ENCODE assay signal across 2 cellular contexts in the genomic region with DNA sequence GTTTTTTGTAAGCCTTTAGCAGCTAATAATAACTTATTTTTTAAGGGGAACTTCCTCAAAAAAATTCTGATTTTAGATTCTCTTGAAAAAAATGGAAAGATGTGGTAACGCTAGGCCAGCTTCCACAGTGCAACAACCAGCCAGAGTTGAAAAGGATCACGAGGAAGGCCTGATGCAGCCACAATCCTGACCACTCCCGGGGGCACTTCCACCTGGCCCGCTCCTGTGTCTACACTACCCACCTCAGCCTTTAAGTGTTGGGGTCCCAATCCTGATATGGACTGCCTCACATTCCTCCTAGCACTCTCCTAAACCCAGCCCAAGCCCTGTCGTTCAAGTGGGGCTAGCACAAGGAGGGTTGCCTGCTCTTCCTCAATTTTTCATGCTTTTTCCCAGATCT.
TF ChIP-seq lines count a peak whose summit lies in the region.

No MANE protein-coding gene starts in this region.

TF ChIP-seq in IMR-90, 13 proteins besides CTCF, POLR2A, EP300 and RAD21:
- TF ChIP-seq CHD1 (IDR thresholded peaks at IDR 0.05; ENCODE audit: low read depth, low read length), result no peak
- no peak for TF ChIP-seq ELK1 (IDR thresholded peaks at IDR 0.05; ENCODE audit: borderline replicate concordance, low read depth, low read length)
- no peak for TF ChIP-seq SMC3 (IDR thresholded peaks at IDR 0.05; ENCODE audit: low read depth, low read length)
- TF ChIP-seq RFX5 (IDR thresholded peaks at IDR 0.05; ENCODE audit: low read depth, low read length), result no peak
- TF ChIP-seq FOS (IDR thresholded peaks at IDR 0.05; ENCODE audit: low read depth, low read length), result no peak
- TF ChIP-seq BHLHE40 (IDR thresholded peaks at IDR 0.05; ENCODE audit: low read depth, low read length), result no peak
- no peak for TF ChIP-seq USF2 (IDR thresholded peaks at IDR 0.05; ENCODE audit: low read depth, low read length)
- TF ChIP-seq RCOR1 (IDR thresholded peaks at IDR 0.05; ENCODE audit: insufficient replicate concordance, low read length), result no peak
- TF ChIP-seq MAZ (IDR thresholded peaks at IDR 0.05; ENCODE audit: borderline replicate concordance, low read depth, low read length), result no peak
- TF ChIP-seq MXI1 (IDR thresholded peaks at IDR 0.05; ENCODE audit: borderline replicate concordance, low read depth, low read length), result no peak
- TF ChIP-seq NFE2L2 (IDR thresholded peaks at IDR 0.05; ENCODE audit: low read depth, low read length), result no peak
- TF ChIP-seq MAFK (IDR thresholded peaks at IDR 0.05; ENCODE audit: low read depth, low read length), result no peak

TF ChIP-seq in GM12878, 131 proteins besides CTCF, POLR2A, EP300 and RAD21:
- no peak for TF ChIP-seq MEF2A (IDR thresholded peaks at IDR 0.05; ENCODE audit: insufficient read depth, low read depth, low read length)
- TF ChIP-seq ZNF384 (IDR thresholded peaks at IDR 0.05; ENCODE audit: borderline replicate concordance, low read depth, low read length), result no peak
- TF ChIP-seq CBFB (IDR thresholded peaks at IDR 0.05; ENCODE audit: low read depth), result no peak
- TF ChIP-seq ZBED1 (IDR thresholded peaks at IDR 0.05; ENCODE audit: borderline replicate concordance), result no peak
- TF ChIP-seq WRNIP1 (IDR thresholded peaks at IDR 0.05; ENCODE audit: borderline replicate concordance, low read depth, low read length), result no peak
- no peak for TF ChIP-seq RB1 (IDR thresholded peaks at IDR 0.05; ENCODE audit: borderline replicate concordance)
- no peak for TF ChIP-seq TCF7 (IDR thresholded peaks at IDR 0.05; ENCODE audit: borderline replicate concordance)
- TF ChIP-seq BHLHE40 (IDR thresholded peaks at IDR 0.05; ENCODE audit: borderline replicate concordance in 1 of 2, low read depth in 2 of 2, low read length in 1 of 2), result no peak
- TF ChIP-seq, protein P1, sequence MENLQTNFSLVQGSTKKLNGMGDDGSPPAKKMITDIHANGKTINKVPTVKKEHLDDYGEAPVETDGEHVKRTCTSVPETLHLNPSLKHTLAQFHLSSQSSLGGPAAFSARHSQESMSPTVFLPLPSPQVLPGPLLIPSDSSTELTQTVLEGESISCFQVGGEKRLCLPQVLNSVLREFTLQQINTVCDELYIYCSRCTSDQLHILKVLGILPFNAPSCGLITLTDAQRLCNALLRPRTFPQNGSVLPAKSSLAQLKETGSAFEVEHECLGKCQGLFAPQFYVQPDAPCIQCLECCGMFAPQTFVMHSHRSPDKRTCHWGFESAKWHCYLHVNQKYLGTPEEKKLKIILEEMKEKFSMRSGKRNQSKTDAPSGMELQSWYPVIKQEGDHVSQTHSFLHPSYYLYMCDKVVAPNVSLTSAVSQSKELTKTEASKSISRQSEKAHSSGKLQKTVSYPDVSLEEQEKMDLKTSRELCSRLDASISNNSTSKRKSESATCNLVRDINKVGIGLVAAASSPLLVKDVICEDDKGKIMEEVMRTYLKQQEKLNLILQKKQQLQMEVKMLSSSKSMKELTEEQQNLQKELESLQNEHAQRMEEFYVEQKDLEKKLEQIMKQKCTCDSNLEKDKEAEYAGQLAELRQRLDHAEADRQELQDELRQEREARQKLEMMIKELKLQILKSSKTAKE (IDR thresholded peaks at IDR 0.05; ENCODE audit: low read depth, poor library complexity, severe bottlenecking), result no peak
- TF ChIP-seq TBL1XR1 (IDR thresholded peaks at IDR 0.05; ENCODE audit: low read depth, low read length), result no peak
- TF ChIP-seq ZBTB40 (IDR thresholded peaks at IDR 0.05; ENCODE audit: borderline replicate concordance), result no peak
- no peak for TF ChIP-seq PAX8 (IDR thresholded peaks at IDR 0.05)
